In genomic region chr12:28824193-28824846, GRCh38 we compare ENCODE assay signal across 17 cellular contexts.
DNase-seq lines count a peak whose midpoint lies in the region; ATAC-seq and FAIRE-seq lines count a peak whose summit lies in the region.
"Had no signal": no experiment of that assay in that cellular context is flagged by ENCODE, and none has a peak within 500 bp of the region (broad histone marks: within the 10 kb centered on the region; RNA-seq: fewer than 3 reads in every experiment).

No MANE protein-coding gene starts in this region.

- ATAC-seq in HG02885 (IDR thresholded peaks at IDR 0.05; ENCODE audit: poor library complexity, unreplicated experiment): no peak
- no peak for ATAC-seq in GM18517 (IDR thresholded peaks at IDR 0.05; ENCODE audit: unreplicated experiment)

- peak; percentile 11 for DNase-seq in NOMO-1 treated with DMSO at 0.1 percent for 48 hours (lab: John Stamatoyannopoulos, UW; ENCODE audit: unreplicated experiment)
- DNase-seq in NOMO-1 treated with dmso at 0.1 percent for 144 hours (lab: John Stamatoyannopoulos, UW; ENCODE audit: unreplicated experiment): no peak
- DNase-seq in OCI-M1 (lab: John Stamatoyannopoulos, UW): peak; percentile 71
- peak; percentile 44 for DNase-seq in fibroblast of peridontal ligament (ENCODE audit: extremely low read depth)
- DNase-seq in urothelium cell line (ENCODE audit: low spot score): no peak
- DNase-seq in activated CD4-positive, alpha-beta T cell treated with anti-CD3 and anti-CD28 coated beads, Interleukin-2, amount 50 U/mL, for 1 hour: no peak
- DNase-seq: AML-193; Caco-2; CD8-positive, alpha-beta memory T cell; DND-41; GDM1; GOT3; H9 had no signal

- FAIRE-seq in urothelium cell line (lab: Jason Lieb, UNC): peak; percentile 17
- FAIRE-seq: GM12892, GM19239 had no signal

Comparison
In these comparisons a context has a peak if more than half of its experiments do, and no peak if none do; other contexts are left out.
1. DNase-seq: peak in NOMO-1 treated with DMSO at 0.1 percent for 48 hours (single experiment), OCI-M1 (single experiment) and fibroblast of peridontal ligament (single experiment); none in NOMO-1 treated with dmso at 0.1 percent for 144 hours (single experiment), urothelium cell line (single experiment) and activated CD4-positive, alpha-beta T cell treated with anti-CD3 and anti-CD28 coated beads, Interleukin-2, amount 50 U/mL, for 1 hour (single experiment).